21 cellular contexts compared by ENCODE assay signal in genomic region chr14:68075382-68076029, GRCh38.
DNase-seq lines count a peak whose midpoint lies in the region; ATAC-seq, FAIRE-seq and TF ChIP-seq lines count a peak whose summit lies in the region.
"Had no signal": no experiment of that assay in that cellular context is flagged by ENCODE, and none has a peak within 500 bp of the region (broad histone marks: within the 10 kb centered on the region; RNA-seq: fewer than 3 reads in every experiment).

No MANE protein-coding gene starts in this region.

- CTCF ChIA-PET in activated naive CD4-positive, alpha-beta T cell treated with anti-CD3 and anti-CD28 coated beads, Interleukin-2, amount 10 ng/mL, durations not matched to agents 7 days and 5 days (lab: Charles Lee), result interaction anchor here (1.0 kb wide), 1 partner anchor 744 kb away, joined by 3 read pairs; no protein-coding TSS in a partner anchor
- CTCF ChIA-PET in CD4-positive, alpha-beta T cell (lab: Charles Lee), result no interaction called here

- H4K91ac ChIP-seq in mesenchymal stem cell (ENCODE audit: low read length), result peak overlapping the region; percentile 55

- H2BK5ac ChIP-seq in mesenchymal stem cell (ENCODE audit: low read depth, low read length, poor library complexity, severe bottlenecking), result no peak overlapping the region

- H2BK12ac ChIP-seq in mesenchymal stem cell (ENCODE audit: low read length in 2 of 2), result peak overlapping the region in 1 of 2 experiments; percentile 80

- no peak for TF ChIP-seq CTCF in astrocyte (IDR thresholded peaks at IDR 0.05; ENCODE audit: insufficient read depth, low read depth, low read length)
- TF ChIP-seq CTCF in type B pancreatic cell (conservative IDR thresholded peaks at IDR 0.05), result no peak
- TF ChIP-seq CTCF in CD4-positive, alpha-beta T cell (IDR thresholded peaks at IDR 0.05), result no peak

- no peak overlapping the region for H2AFZ ChIP-seq in astrocyte (ENCODE audit: low read depth, low read length)
- H2AFZ ChIP-seq in mesenchymal stem cell (ENCODE audit: low read depth, low read length), result no peak overlapping the region

- peak overlapping the region in 1 of 2 experiments; percentile 79 for H3K14ac ChIP-seq in mesenchymal stem cell (ENCODE audit: low read length in 2 of 2)

- H3K4me2 ChIP-seq in astrocyte (ENCODE audit: low read length) (no peak overlapping the region), mesenchymal stem cell (ENCODE audit: low read length, poor library complexity, severe bottlenecking) (no peak overlapping the region)

- H4K8ac ChIP-seq in mesenchymal stem cell (ENCODE audit: low read length), result peak overlapping the region; percentile 35

- H2BK15ac ChIP-seq in mesenchymal stem cell (ENCODE audit: low read depth, poor library complexity, severe bottlenecking), result peak overlapping the region; percentile 44

- peaks cover 6% of the 10 kb centered on the region for H3K36me3 Mint-ChIP-seq in activated naive CD4-positive, alpha-beta T cell treated with anti-CD3 and anti-CD28 coated beads, Interleukin-2, amount 10 ng/mL, durations not matched to agents 7 days and 5 days
- H3K36me3 Mint-ChIP-seq in activated naive CD4-positive, alpha-beta T cell treated with anti-CD3 and anti-CD28 coated beads, Interleukin-2, amount 50 U/mL, for 72 hours, result peaks cover 27 to 29% of the 10 kb centered on the region in 2 donors
- peaks cover 3% of the 10 kb centered on the region for H3K36me3 Mint-ChIP-seq in astrocyte (ENCODE audit: low read depth, unreplicated experiment)
- peaks cover 24% of the 10 kb centered on the region for H3K36me3 Mint-ChIP-seq in type B pancreatic cell
- peaks cover 30% of the 10 kb centered on the region for H3K36me3 Mint-ChIP-seq in CD4-positive, alpha-beta T cell (ENCODE audit: low read depth)

- H3K9ac ChIP-seq in astrocyte (ENCODE audit: low read length) (no peak overlapping the region), mesenchymal stem cell (ENCODE audit: low read length) (no peak overlapping the region)

- H3K23ac ChIP-seq in mesenchymal stem cell (ENCODE audit: low read length in 2 of 2), result no peak overlapping the region

- H4K20me1 ChIP-seq in astrocyte (ENCODE audit: insufficient read depth, low read length), result no peaks in the 10 kb centered on the region

- no peak overlapping the region for H2BK120ac ChIP-seq in mesenchymal stem cell (ENCODE audit: low read depth, low read length)

- no peak for ATAC-seq in activated naive CD4-positive, alpha-beta T cell treated with anti-CD3 and anti-CD28 coated beads, Interleukin-2, amount 50 U/mL, for 72 hours
- ATAC-seq in CD4-positive, alpha-beta T cell (ENCODE audit: poor library complexity), result no peak
- ATAC-seq: activated CD4-positive, alpha-beta T cell treated with anti-CD3 and anti-CD28 coated beads for 36 hours; K562; left lung had no signal

- FAIRE-seq in astrocyte (lab: Jason Lieb, UNC) (no peak), GM12892 (lab: Jason Lieb, UNC) (no peak)
- FAIRE-seq: K562 had no signal

- H3K79me1 ChIP-seq in mesenchymal stem cell (replicated peaks; ENCODE audit: low read length, poor library complexity, severe bottlenecking), result peaks cover 6% of the 10 kb centered on the region

- H2AK5ac ChIP-seq in mesenchymal stem cell (ENCODE audit: low read length, severe bottlenecking), result no peak overlapping the region

- H3K27me3 ChIP-seq in astrocyte (ENCODE audit: insufficient read depth, low read length), result no peaks in the 10 kb centered on the region
- no peaks in the 10 kb centered on the region for H3K27me3 ChIP-seq in mesenchymal stem cell (ENCODE audit: control insufficient read depth in 1 of 2, insufficient read depth in 1 of 2, low read length in 2 of 2)
- no peaks in the 10 kb centered on the region for H3K27me3 ChIP-seq in CD4-positive, alpha-beta T cell (ENCODE audit: control insufficient read depth, insufficient read depth, low read length)
- H3K27me3 ChIP-seq: ascending aorta, left lung, vagina had no signal

- H3K4me3 ChIP-seq in astrocyte (ENCODE audit: insufficient read depth, low read depth, low read length) (no peak overlapping the region), mesenchymal stem cell (ENCODE audit: insufficient read depth in 1 of 2, low read depth in 1 of 2, low read length in 2 of 2) (no peak overlapping the region)
- H3K4me3 ChIP-seq: ascending aorta, K562, left lung, mucosa of descending colon, vagina had no signal

- H3K4ac ChIP-seq in mesenchymal stem cell (ENCODE audit: low read depth in 1 of 2, low read length in 2 of 2), result peak overlapping the region in 1 of 2 experiments; percentile 63

- no peaks in the 10 kb centered on the region for H3K9me3 ChIP-seq in astrocyte (ENCODE audit: insufficient read depth, low read depth, low read length)
- H3K9me3 ChIP-seq in mesenchymal stem cell (ENCODE audit: control insufficient read depth, low read length), result peaks cover 24% of the 10 kb centered on the region
- peaks cover 18% of the 10 kb centered on the region for H3K9me3 ChIP-seq in CD4-positive, alpha-beta T cell (ENCODE audit: control insufficient read depth, low read length)

- no peak for DNase-seq in activated naive CD4-positive, alpha-beta T cell treated with anti-CD3 and anti-CD28 coated beads, Interleukin-2, amount 10 ng/mL, durations not matched to agents 7 days and 5 days
- DNase-seq in activated naive CD4-positive, alpha-beta T cell treated with anti-CD3 and anti-CD28 coated beads, Interleukin-2, amount 50 U/mL, for 72 hours (ENCODE audit: low spot score in 2 of 2), result no peak
- no peak for DNase-seq in astrocyte (ENCODE audit: low read depth)
- no peak for DNase-seq in mesenchymal stem cell
- DNase-seq in type B pancreatic cell (ENCODE audit: extremely low spot score, unreplicated experiment), result no peak
- no peak for DNase-seq in GM12892 (ENCODE audit: insufficient read length)
- no peak for DNase-seq in CD4-positive, alpha-beta T cell
- no peak for DNase-seq in caudate nucleus (lab: John Stamatoyannopoulos, UW)
- DNase-seq: 8988T; activated CD4-positive, alpha-beta T cell treated with anti-CD3 and anti-CD28 coated beads for 36 hours; effector memory CD4-positive, alpha-beta T cell; left lung; mucosa of descending colon; NCI-H187 treated with DMSO at 0.1 percent for 48 hours; nucleus accumbens; SHP77 had no signal

- H3K27ac ChIP-seq in astrocyte (ENCODE audit: low read depth, low read length) (no peak overlapping the region), mesenchymal stem cell (ENCODE audit: low read length, poor library complexity, severe bottlenecking) (no peak overlapping the region), caudate nucleus (ENCODE audit: low read depth, low read length) (no peak overlapping the region)
- no peak overlapping the region for H3K27ac ChIP-seq in CD4-positive, alpha-beta T cell (ENCODE audit: low read depth, low read length)
- H3K27ac ChIP-seq: ascending aorta, left lung, vagina had no signal

- H3K4me1 ChIP-seq in astrocyte (ENCODE audit: insufficient read depth, low read length), result no peaks in the 10 kb centered on the region
- H3K4me1 ChIP-seq in mesenchymal stem cell (ENCODE audit: control insufficient read depth, insufficient read depth, low read depth, low read length), result no peaks in the 10 kb centered on the region
- H3K4me1 ChIP-seq: ascending aorta had no signal

- no peaks in the 10 kb centered on the region for H3K79me2 ChIP-seq in astrocyte (ENCODE audit: insufficient read depth, low read length)

- H3K27ac Mint-ChIP-seq in activated naive CD4-positive, alpha-beta T cell treated with anti-CD3 and anti-CD28 coated beads, Interleukin-2, amount 10 ng/mL, durations not matched to agents 7 days and 5 days, result peak overlapping the region; percentile 64
- peak overlapping the region in 1 of 2 donors; percentile 17 for H3K27ac Mint-ChIP-seq in activated naive CD4-positive, alpha-beta T cell treated with anti-CD3 and anti-CD28 coated beads, Interleukin-2, amount 50 U/mL, for 72 hours
- H3K27ac Mint-ChIP-seq in astrocyte (ENCODE audit: unreplicated experiment) (peak overlapping the region; percentile 44), type B pancreatic cell (peak overlapping the region; percentile 65)
- no peak overlapping the region for H3K27ac Mint-ChIP-seq in CD4-positive, alpha-beta T cell
- H3K27ac Mint-ChIP-seq: activated CD4-positive, alpha-beta T cell treated with anti-CD3 and anti-CD28 coated beads for 36 hours; activated naive CD4-positive, alpha-beta T cell treated with anti-CD3 and anti-CD28 coated beads, Interleukin-2, amount 50 U/mL, for 24 hours; B cell had no signal

- no peaks in the 10 kb centered on the region for H3K4me1 Mint-ChIP-seq in activated naive CD4-positive, alpha-beta T cell treated with anti-CD3 and anti-CD28 coated beads, Interleukin-2, amount 10 ng/mL, durations not matched to agents 7 days and 5 days
- peaks cover 6% of the 10 kb centered on the region for H3K4me1 Mint-ChIP-seq in astrocyte (ENCODE audit: low read depth, unreplicated experiment)
- H3K4me1 Mint-ChIP-seq in type B pancreatic cell (ENCODE audit: unreplicated experiment), result peaks cover 26% of the 10 kb centered on the region
- no peaks in the 10 kb centered on the region for H3K4me1 Mint-ChIP-seq in CD4-positive, alpha-beta T cell (ENCODE audit: low read depth)
- H3K4me1 Mint-ChIP-seq: activated CD4-positive, alpha-beta T cell treated with anti-CD3 and anti-CD28 coated beads for 36 hours had no signal

- POLR2A ChIA-PET in CD4-positive, alpha-beta T cell (lab: Charles Lee), result no interaction called here

- WGBS in mesenchymal stem cell, result 91% methylated on average over 5 of the region's 5 CpGs

- H3K36me3 ChIP-seq in astrocyte (ENCODE audit: insufficient read depth, low read length) (no peaks in the 10 kb centered on the region), mesenchymal stem cell (ENCODE audit: control insufficient read depth in 1 of 2, insufficient read depth in 2 of 2, low read depth in 1 of 2, low read length in 2 of 2) (no peaks in the 10 kb centered on the region)
- H3K36me3 ChIP-seq: ascending aorta, left lung, vagina had no signal

- intact Hi-C loops in CD4-positive, alpha-beta T cell (cut with DNase I, micrococcal nuclease), result no loop called here

- no peaks in the 10 kb centered on the region for H3K27me3 Mint-ChIP-seq in activated naive CD4-positive, alpha-beta T cell treated with anti-CD3 and anti-CD28 coated beads, Interleukin-2, amount 10 ng/mL, durations not matched to agents 7 days and 5 days
- H3K27me3 Mint-ChIP-seq in astrocyte (ENCODE audit: low read depth, unreplicated experiment) (no peaks in the 10 kb centered on the region), type B pancreatic cell (no peaks in the 10 kb centered on the region)
- H3K27me3 Mint-ChIP-seq in CD4-positive, alpha-beta T cell, result no peaks in the 10 kb centered on the region
- H3K27me3 Mint-ChIP-seq: activated CD4-positive, alpha-beta T cell treated with anti-CD3 and anti-CD28 coated beads for 36 hours; activated naive CD4-positive, alpha-beta T cell treated with anti-CD3 and anti-CD28 coated beads, Interleukin-2, amount 50 U/mL, for 24 hours; B cell had no signal

- H3K9me3 Mint-ChIP-seq in activated naive CD4-positive, alpha-beta T cell treated with anti-CD3 and anti-CD28 coated beads, Interleukin-2, amount 10 ng/mL, durations not matched to agents 7 days and 5 days, result peaks cover 27% of the 10 kb centered on the region
- peaks cover 11 to 29% of the 10 kb centered on the region in 2 donors for H3K9me3 Mint-ChIP-seq in activated naive CD4-positive, alpha-beta T cell treated with anti-CD3 and anti-CD28 coated beads, Interleukin-2, amount 50 U/mL, for 72 hours
- peaks cover 15% of the 10 kb centered on the region for H3K9me3 Mint-ChIP-seq in astrocyte (ENCODE audit: unreplicated experiment)
- peaks cover 19% of the 10 kb centered on the region for H3K9me3 Mint-ChIP-seq in type B pancreatic cell
- H3K9me3 Mint-ChIP-seq in CD4-positive, alpha-beta T cell, result peaks cover 14% of the 10 kb centered on the region

- H3K18ac ChIP-seq in mesenchymal stem cell (ENCODE audit: low read depth in 1 of 2, low read length in 2 of 2), result peak overlapping the region; percentile 33 to 77

- no peak overlapping the region for H3K4me3 Mint-ChIP-seq in activated naive CD4-positive, alpha-beta T cell treated with anti-CD3 and anti-CD28 coated beads, Interleukin-2, amount 10 ng/mL, durations not matched to agents 7 days and 5 days
- H3K4me3 Mint-ChIP-seq in astrocyte (ENCODE audit: unreplicated experiment) (no peak overlapping the region), type B pancreatic cell (no peak overlapping the region)
- no peak overlapping the region for H3K4me3 Mint-ChIP-seq in CD4-positive, alpha-beta T cell
- H3K4me3 Mint-ChIP-seq: activated CD4-positive, alpha-beta T cell treated with anti-CD3 and anti-CD28 coated beads for 36 hours; activated naive CD4-positive, alpha-beta T cell treated with anti-CD3 and anti-CD28 coated beads, Interleukin-2, amount 50 U/mL, for 24 hours; B cell had no signal

- TF ChIP-seq POLR2A in GM12892 (IDR thresholded peaks at IDR 0.05; ENCODE audit: low read depth, low read length), result no peak
